Comparison of ENCODE assay signal across 9 cellular contexts in the genomic region with DNA sequence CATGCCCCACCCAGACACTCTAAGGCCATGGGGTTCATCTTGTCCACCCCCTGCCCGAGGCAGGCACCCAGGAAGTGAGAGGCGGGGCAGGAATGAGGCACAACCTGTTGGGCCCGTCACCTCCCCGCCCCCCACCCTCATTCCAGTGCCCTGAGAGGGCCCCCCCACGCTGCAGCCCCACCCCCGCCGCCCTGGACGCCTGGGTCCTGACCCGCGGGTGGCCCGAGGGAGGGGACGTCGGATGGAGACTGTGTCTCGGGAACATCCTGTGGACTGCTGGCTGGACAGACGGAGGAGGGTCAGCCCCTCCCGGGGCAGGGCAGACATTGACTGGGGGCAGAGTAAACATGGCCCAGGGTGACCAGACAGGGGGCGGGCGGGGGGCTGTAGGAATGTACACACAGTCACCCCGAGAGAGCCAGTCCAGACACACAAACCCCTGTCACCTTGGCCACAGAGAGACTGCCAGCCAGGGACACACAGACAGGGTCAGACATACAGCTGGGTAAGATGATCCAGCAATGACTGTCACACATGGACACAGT. TPM values are rescaled to one million over a fixed set of nuclear protein-coding genes. Genes with fewer than 3 reads are reported as not detected.
DNase-seq lines count a peak whose midpoint lies in the region; ATAC-seq, FAIRE-seq and TF ChIP-seq lines count a peak whose summit lies in the region.
"Had no signal": no experiment of that assay in that cellular context is flagged by ENCODE, and none has a peak within 500 bp of the region (broad histone marks: within the 10 kb centered on the region; RNA-seq: fewer than 3 reads in every experiment).

No MANE protein-coding gene starts in this region.

- H3K27ac Mint-ChIP-seq in activated T-cell treated with anti-CD3 and anti-CD28 coated beads, Interleukin-2, amount 50 U/mL, for 24 hours: no peak overlapping the region
- H3K27ac Mint-ChIP-seq in memory B cell: no peak overlapping the region
- H3K27ac Mint-ChIP-seq in type B pancreatic cell: no peak overlapping the region

- peak overlapping the region; percentile 45 to 65 (median 61) for H3K4me3 ChIP-seq in breast epithelium

- peak overlapping the region; percentile 76 for H3K4me3 Mint-ChIP-seq in activated T-cell treated with anti-CD3 and anti-CD28 coated beads, Interleukin-2, amount 50 U/mL, for 24 hours
- H3K4me3 Mint-ChIP-seq in memory B cell: peak overlapping the region; percentile 45
- peak overlapping the region; percentile 85 for H3K4me3 Mint-ChIP-seq in type B pancreatic cell

- no peaks in the 10 kb centered on the region for H3K36me3 ChIP-seq in breast epithelium

- intact Hi-C loops in breast epithelium (cut with DNase I; ENCODE audit: low total_unique reads): no loop called here

- peak overlapping the region; percentile 98 to 100 for H3K27ac ChIP-seq in breast epithelium

- no peaks in the 10 kb centered on the region for H3K9me3 ChIP-seq in breast epithelium

- peaks cover 16 to 39% of the 10 kb centered on the region in 2 donors for H3K4me1 ChIP-seq in breast epithelium

- ATAC-seq in memory B cell (ENCODE audit: low read depth) (no peak), HG02973 (IDR thresholded peaks at IDR 0.05; ENCODE audit: unreplicated experiment) (no peak), HG02623 (IDR thresholded peaks at IDR 0.05; ENCODE audit: unreplicated experiment) (no peak)

- peaks cover 38% of the 10 kb centered on the region for H3K4me1 Mint-ChIP-seq in activated T-cell treated with anti-CD3 and anti-CD28 coated beads, Interleukin-2, amount 50 U/mL, for 24 hours (ENCODE audit: low read depth)
- H3K4me1 Mint-ChIP-seq in memory B cell (peaks cover 20% of the 10 kb centered on the region), type B pancreatic cell (ENCODE audit: unreplicated experiment) (peaks cover 25% of the 10 kb centered on the region)

- no peak for DNase-seq in activated T-cell treated with anti-CD3 and anti-CD28 coated beads, Interleukin-2, amount 50 U/mL, for 24 hours
- DNase-seq in activated T-cell treated with anti-CD3 and anti-CD28 coated beads, Interleukin-2, amount 50 U/mL, for 1 hour: no peak
- DNase-seq in breast epithelium (ENCODE audit: low spot score in 2 of 2) (peak in 1 of 2 donors; percentile 69), memory B cell (ENCODE audit: low spot score in 2 of 2) (no peak), type B pancreatic cell (ENCODE audit: extremely low spot score, unreplicated experiment) (no peak), GM19239 (ENCODE audit: insufficient read length, low spot score) (no peak)
- DNase-seq: NCI-H1694 treated with DMSO at 0.1 percent for 48 hours had no signal

- FAIRE-seq in GM19239 (lab: Jason Lieb, UNC): no peak

- no peaks in the 10 kb centered on the region for H3K27me3 ChIP-seq in breast epithelium

- no peaks in the 10 kb centered on the region for H3K27me3 Mint-ChIP-seq in activated T-cell treated with anti-CD3 and anti-CD28 coated beads, Interleukin-2, amount 50 U/mL, for 24 hours
- H3K27me3 Mint-ChIP-seq in memory B cell (no peaks in the 10 kb centered on the region), type B pancreatic cell (peaks cover 3% of the 10 kb centered on the region)

- TF ChIP-seq CTCF in breast epithelium (IDR thresholded peaks at IDR 0.05) (no peak), type B pancreatic cell (conservative IDR thresholded peaks at IDR 0.05) (no peak)

- H3K36me3 Mint-ChIP-seq in activated T-cell treated with anti-CD3 and anti-CD28 coated beads, Interleukin-2, amount 50 U/mL, for 24 hours (ENCODE audit: low read depth): no peaks in the 10 kb centered on the region
- no peaks in the 10 kb centered on the region for H3K36me3 Mint-ChIP-seq in memory B cell
- no peaks in the 10 kb centered on the region for H3K36me3 Mint-ChIP-seq in type B pancreatic cell

- H3K9me3 Mint-ChIP-seq in activated T-cell treated with anti-CD3 and anti-CD28 coated beads, Interleukin-2, amount 50 U/mL, for 24 hours: no peaks in the 10 kb centered on the region
- H3K9me3 Mint-ChIP-seq in memory B cell (no peaks in the 10 kb centered on the region), type B pancreatic cell (no peaks in the 10 kb centered on the region)

- no peak for TF ChIP-seq POLR2A in breast epithelium (IDR thresholded peaks at IDR 0.05)

RNA-seq across cellular contexts. Expression of a gene that starts 7.4 kb away (rescaled TPM):
- 100 to 1,000 TPM; 108 to 581 (median 320) TPM for total RNA-seq in breast epithelium
- total RNA-seq in type B pancreatic cell (ENCODE audit: low replicate concordance): 31.3 and 116 TPM in 2 replicates

RNA-seq across cellular contexts. Expression of a gene that starts 8.6 kb away (rescaled TPM):
- 100 to 1,000 TPM in 1 of 3 donors, 10 to 100 TPM in 2; 45.8 to 101 (median 98.6) TPM for total RNA-seq in breast epithelium
- 50.1 and 55.0 TPM in 2 replicates for total RNA-seq in type B pancreatic cell (ENCODE audit: low replicate concordance)

RNA-seq across cellular contexts. Expression of a gene that starts 17.7 kb away (rescaled TPM):
- total RNA-seq in breast epithelium (100 to 1,000 TPM; 150 to 199 (median 199) TPM), type B pancreatic cell (ENCODE audit: low replicate concordance) (416 and 497 TPM in 2 replicates)

RNA-seq across cellular contexts. Expression of a gene that starts 17.9 kb away (rescaled TPM):
- not detected for total RNA-seq in breast epithelium
- 10.1 and 19.4 TPM in 2 replicates for total RNA-seq in type B pancreatic cell (ENCODE audit: low replicate concordance)

RNA-seq across cellular contexts. Expression of a gene that starts 22.5 kb away (rescaled TPM):
- total RNA-seq in breast epithelium: 1 to 10 TPM; 5.2 to 8.8 (median 8.5) TPM
- 13.7 and 37.2 TPM in 2 replicates for total RNA-seq in type B pancreatic cell (ENCODE audit: low replicate concordance)
